12 cellular contexts compared by ENCODE assay signal in the genomic region with DNA sequence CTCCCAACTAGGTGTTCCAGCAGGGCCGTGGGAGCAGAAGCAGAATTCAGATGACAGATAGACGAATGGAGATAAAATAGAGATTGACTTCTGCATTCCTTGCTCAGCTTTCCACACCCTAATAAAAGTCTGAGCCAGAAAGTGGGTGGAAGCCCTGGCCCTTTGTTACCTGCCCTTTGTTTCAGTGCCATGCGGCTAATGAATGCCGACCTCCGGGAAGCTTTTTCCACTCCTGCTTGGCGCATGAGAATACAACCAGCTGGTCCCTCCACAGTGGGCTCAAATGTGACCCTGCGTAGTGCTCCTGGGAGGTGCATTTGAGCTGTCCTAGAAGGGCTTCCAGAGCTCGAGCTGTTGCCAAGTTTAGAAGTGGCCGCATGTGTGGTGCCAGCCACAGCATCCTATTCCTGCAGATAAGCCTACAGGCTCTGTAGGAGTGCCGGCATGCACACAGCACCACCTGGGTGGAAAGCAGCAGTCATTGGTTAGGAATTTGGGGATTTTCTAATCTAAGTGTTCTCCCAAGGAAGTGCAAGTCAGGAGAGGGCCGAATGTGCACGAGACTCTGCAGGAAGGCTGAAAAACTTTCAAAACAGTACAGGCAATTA.
DNase-seq lines count a peak whose midpoint lies in the region; ATAC-seq, FAIRE-seq and TF ChIP-seq lines count a peak whose summit lies in the region.
"Had no signal": no experiment of that assay in that cellular context is flagged by ENCODE, and none has a peak within 500 bp of the region (broad histone marks: within the 10 kb centered on the region; RNA-seq: fewer than 3 reads in every experiment).

No MANE protein-coding gene starts in this region.

- H3K27me3 Mint-ChIP-seq in T-helper 17 cell (no peaks in the 10 kb centered on the region), progenitor cell of endocrine pancreas (no peaks in the 10 kb centered on the region)
- no peaks in the 10 kb centered on the region for H3K27me3 Mint-ChIP-seq in activated T-helper 2 cell treated with anti-CD3 and anti-CD28 coated beads, Interferon-gamma antibody, Interleukin-2, Interleukin-4, amounts not matched to agents 10 μg/mL and 5 μg/mL and 100 μg/mL, durations not matched to agents 14 hours and 24 hours and 36 hours (ENCODE audit: low read depth)
- no peaks in the 10 kb centered on the region for H3K27me3 Mint-ChIP-seq in activated naive CD4-positive, alpha-beta T cell treated with anti-CD3 and anti-CD28 coated beads, Interleukin-2, amount 10 ng/mL, durations not matched to agents 7 days and 5 days
- H3K27me3 Mint-ChIP-seq: activated naive CD4-positive, alpha-beta T cell treated with anti-CD3 and anti-CD28 coated beads, Interleukin-2, amount 50 U/mL, for 24 hours had no signal

- ATAC-seq in T-helper 17 cell, result no peak
- ATAC-seq in HG02852 (IDR thresholded peaks at IDR 0.05; ENCODE audit: unreplicated experiment), result no peak
- no peak for ATAC-seq in HG02938 (IDR thresholded peaks at IDR 0.05; ENCODE audit: unreplicated experiment)
- ATAC-seq: T-cell had no signal

- TF ChIP-seq POLR2A in H54 (IDR thresholded peaks at IDR 0.05; ENCODE audit: low read depth, low read length), result no peak

- no peaks in the 10 kb centered on the region for H3K9me3 ChIP-seq in T-helper 17 cell (ENCODE audit: control insufficient read depth, low read length, poor library complexity, severe bottlenecking)

- TF ChIP-seq CTCF in progenitor cell of endocrine pancreas (IDR thresholded peaks at IDR 0.05; ENCODE audit: unreplicated experiment), result no peak

- H3K4me3 Mint-ChIP-seq in T-helper 17 cell (no peak overlapping the region), progenitor cell of endocrine pancreas (ENCODE audit: low read depth) (no peak overlapping the region)
- H3K4me3 Mint-ChIP-seq in activated T-helper 2 cell treated with anti-CD3 and anti-CD28 coated beads, Interferon-gamma antibody, Interleukin-2, Interleukin-4, amounts not matched to agents 10 μg/mL and 5 μg/mL and 100 μg/mL, durations not matched to agents 14 hours and 24 hours and 36 hours (ENCODE audit: low read depth), result no peak overlapping the region
- no peak overlapping the region for H3K4me3 Mint-ChIP-seq in activated naive CD4-positive, alpha-beta T cell treated with anti-CD3 and anti-CD28 coated beads, Interleukin-2, amount 10 ng/mL, durations not matched to agents 7 days and 5 days
- H3K4me3 Mint-ChIP-seq: activated naive CD4-positive, alpha-beta T cell treated with anti-CD3 and anti-CD28 coated beads, Interleukin-2, amount 50 U/mL, for 24 hours; T-cell had no signal

- peak; percentile 51 for DNase-seq in H54 (ENCODE audit: insufficient read length, low spot score)
- DNase-seq in T-helper 17 cell, result no peak
- DNase-seq in cardiac septum (ENCODE audit: low spot score), result peak; percentile 82
- DNase-seq in progenitor cell of endocrine pancreas (ENCODE audit: low spot score, unreplicated experiment), result no peak
- DNase-seq in activated T-helper 2 cell treated with anti-CD3 and anti-CD28 coated beads, Interferon-gamma antibody, Interleukin-2, Interleukin-4, amounts not matched to agents 10 μg/mL and 5 μg/mL and 100 μg/mL, durations not matched to agents 14 hours and 24 hours and 36 hours (ENCODE audit: low spot score), result no peak
- no peak for DNase-seq in activated naive CD4-positive, alpha-beta T cell treated with anti-CD3 and anti-CD28 coated beads, Interleukin-2, amount 10 ng/mL, durations not matched to agents 7 days and 5 days
- DNase-seq: immature natural killer cell; stimulated activated CD4-positive, alpha-beta T cell treated with anti-CD3 and anti-CD28 coated beads, Interleukin-4, amount 100 ng/mL, for 24 hours had no signal

- no peak for FAIRE-seq in H54 (lab: Jason Lieb, UNC)

- no peaks in the 10 kb centered on the region for H3K9me3 Mint-ChIP-seq in progenitor cell of endocrine pancreas (ENCODE audit: low read depth)
- H3K9me3 Mint-ChIP-seq in activated T-helper 2 cell treated with anti-CD3 and anti-CD28 coated beads, Interferon-gamma antibody, Interleukin-2, Interleukin-4, amounts not matched to agents 10 μg/mL and 5 μg/mL and 100 μg/mL, durations not matched to agents 14 hours and 24 hours and 36 hours, result no peaks in the 10 kb centered on the region
- H3K9me3 Mint-ChIP-seq in activated naive CD4-positive, alpha-beta T cell treated with anti-CD3 and anti-CD28 coated beads, Interleukin-2, amount 10 ng/mL, durations not matched to agents 7 days and 5 days, result no peaks in the 10 kb centered on the region
- H3K9me3 Mint-ChIP-seq: activated naive CD4-positive, alpha-beta T cell treated with anti-CD3 and anti-CD28 coated beads, Interleukin-2, amount 50 U/mL, for 24 hours; immature natural killer cell; T-cell had no signal

- peaks cover 77% of the 10 kb centered on the region for H3K4me1 Mint-ChIP-seq in T-helper 17 cell
- H3K4me1 Mint-ChIP-seq in progenitor cell of endocrine pancreas (ENCODE audit: low read depth), result peaks cover 18% of the 10 kb centered on the region
- peaks cover 35% of the 10 kb centered on the region for H3K4me1 Mint-ChIP-seq in activated T-helper 2 cell treated with anti-CD3 and anti-CD28 coated beads, Interferon-gamma antibody, Interleukin-2, Interleukin-4, amounts not matched to agents 10 μg/mL and 5 μg/mL and 100 μg/mL, durations not matched to agents 14 hours and 24 hours and 36 hours (ENCODE audit: low read depth)
- peaks cover 31% of the 10 kb centered on the region for H3K4me1 Mint-ChIP-seq in activated naive CD4-positive, alpha-beta T cell treated with anti-CD3 and anti-CD28 coated beads, Interleukin-2, amount 10 ng/mL, durations not matched to agents 7 days and 5 days

- CTCF ChIA-PET in activated naive CD4-positive, alpha-beta T cell treated with anti-CD3 and anti-CD28 coated beads, Interleukin-2, amount 10 ng/mL, durations not matched to agents 7 days and 5 days (lab: Charles Lee), result interaction anchor here (1.8 kb wide), 1 partner anchor 96 kb away, joined by 6 read pairs; no protein-coding TSS in a partner anchor

- no peaks in the 10 kb centered on the region for H3K36me3 Mint-ChIP-seq in T-helper 17 cell (ENCODE audit: low read depth)
- no peaks in the 10 kb centered on the region for H3K36me3 Mint-ChIP-seq in progenitor cell of endocrine pancreas (ENCODE audit: insufficient read depth)
- no peaks in the 10 kb centered on the region for H3K36me3 Mint-ChIP-seq in activated T-helper 2 cell treated with anti-CD3 and anti-CD28 coated beads, Interferon-gamma antibody, Interleukin-2, Interleukin-4, amounts not matched to agents 10 μg/mL and 5 μg/mL and 100 μg/mL, durations not matched to agents 14 hours and 24 hours and 36 hours (ENCODE audit: low read depth)
- H3K36me3 Mint-ChIP-seq in activated naive CD4-positive, alpha-beta T cell treated with anti-CD3 and anti-CD28 coated beads, Interleukin-2, amount 10 ng/mL, durations not matched to agents 7 days and 5 days, result no peaks in the 10 kb centered on the region
- H3K36me3 Mint-ChIP-seq: activated naive CD4-positive, alpha-beta T cell treated with anti-CD3 and anti-CD28 coated beads, Interleukin-2, amount 50 U/mL, for 24 hours; immature natural killer cell had no signal

- peak overlapping the region; percentile 24 for H3K27ac Mint-ChIP-seq in T-helper 17 cell
- H3K27ac Mint-ChIP-seq in progenitor cell of endocrine pancreas, result peak overlapping the region; percentile 72
- H3K27ac Mint-ChIP-seq in activated T-helper 2 cell treated with anti-CD3 and anti-CD28 coated beads, Interferon-gamma antibody, Interleukin-2, Interleukin-4, amounts not matched to agents 10 μg/mL and 5 μg/mL and 100 μg/mL, durations not matched to agents 14 hours and 24 hours and 36 hours, result no peak overlapping the region
- H3K27ac Mint-ChIP-seq in activated naive CD4-positive, alpha-beta T cell treated with anti-CD3 and anti-CD28 coated beads, Interleukin-2, amount 10 ng/mL, durations not matched to agents 7 days and 5 days, result no peak overlapping the region
- H3K27ac Mint-ChIP-seq: activated naive CD4-positive, alpha-beta T cell treated with anti-CD3 and anti-CD28 coated beads, Interleukin-2, amount 50 U/mL, for 24 hours; T-cell had no signal

- intact Hi-C loops in cardiac septum (cut with DNase I), result loop anchor here (10.0 kb wide), 1 partner anchor 643 kb away; no protein-coding TSS in a partner anchor
- intact Hi-C loops in activated T-helper 2 cell treated with anti-CD3 and anti-CD28 coated beads, Interferon-gamma antibody, Interleukin-2, Interleukin-4, amounts not matched to agents 10 μg/mL and 5 μg/mL and 100 μg/mL, durations not matched to agents 14 hours and 24 hours and 36 hours (cut with micrococcal nuclease), result loop anchor here (10.0 kb wide), 1 partner anchor 643 kb away; no protein-coding TSS in a partner anchor

Comparison
In these comparisons a context has a peak if more than half of its experiments do, and no peak if none do; other contexts are left out.
1. DNase-seq: peak in H54 (single experiment) and cardiac septum (single experiment); none in T-helper 17 cell (0 of 3), progenitor cell of endocrine pancreas (single experiment), activated T-helper 2 cell treated with anti-CD3 and anti-CD28 coated beads, Interferon-gamma antibody, Interleukin-2, Interleukin-4, amounts not matched to agents 10 μg/mL and 5 μg/mL and 100 μg/mL, durations not matched to agents 14 hours and 24 hours and 36 hours (single experiment) and activated naive CD4-positive, alpha-beta T cell treated with anti-CD3 and anti-CD28 coated beads, Interleukin-2, amount 10 ng/mL, durations not matched to agents 7 days and 5 days (single experiment).
2. H3K27ac Mint-ChIP-seq: peak in T-helper 17 cell (single experiment) and progenitor cell of endocrine pancreas (single experiment); none in activated T-helper 2 cell treated with anti-CD3 and anti-CD28 coated beads, Interferon-gamma antibody, Interleukin-2, Interleukin-4, amounts not matched to agents 10 μg/mL and 5 μg/mL and 100 μg/mL, durations not matched to agents 14 hours and 24 hours and 36 hours (single experiment) and activated naive CD4-positive, alpha-beta T cell treated with anti-CD3 and anti-CD28 coated beads, Interleukin-2, amount 10 ng/mL, durations not matched to agents 7 days and 5 days (single experiment).